ENCODE assay signal across 32 cellular contexts in the genomic region with DNA sequence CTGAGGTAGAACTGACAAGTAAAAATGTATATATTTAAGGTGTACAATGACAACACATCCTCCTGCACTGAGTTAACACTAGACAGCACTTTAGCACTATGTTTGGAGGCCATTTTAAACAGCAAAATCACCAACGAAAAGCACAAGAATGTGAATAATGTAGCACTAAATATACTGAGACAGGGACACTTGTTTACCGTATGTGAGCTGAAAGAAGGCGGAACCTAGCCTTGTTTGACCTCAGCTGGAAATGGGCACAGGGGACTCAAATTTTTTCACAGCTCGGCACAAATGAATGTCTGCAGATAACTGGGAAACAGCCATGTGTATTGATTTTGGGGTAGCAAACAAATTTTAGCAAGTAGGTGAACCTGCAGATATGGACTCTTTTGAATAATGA.
"Had no signal": no experiment of that assay in that cellular context is flagged by ENCODE, and none has a peak within 500 bp of the region (broad histone marks: within the 10 kb centered on the region; RNA-seq: fewer than 3 reads in every experiment).

No MANE protein-coding gene starts in this region.

- H3K36me3 ChIP-seq: esophagus squamous epithelium, heart right ventricle, left ventricle myocardium inferior, ovary, prostate gland, upper lobe of left lung, vagina had no signal

- DNase-seq: activated CD4-positive, alpha-beta T cell treated with anti-CD3 and anti-CD28 coated beads for 4 hours; activated CD4-positive, alpha-beta T cell treated with anti-CD3 and anti-CD28 coated beads, Interleukin-2, amount 50 U/mL, for 4 hours; activated CD4-positive, CD25-positive, alpha-beta regulatory T cell; activated naive CD4-positive, alpha-beta T cell treated with Interleukin-2 at 50 U/mL for 16 hours; activated T-cell treated with anti-CD3 and anti-CD28 coated beads for 4 hours; activated T-cell treated with anti-CD3 and anti-CD28 coated beads, Interleukin-2, amount 50 U/mL, for 72 hours; anterior cingulate cortex; dermis blood vessel endothelial cell; effector CD4-positive, alpha-beta T cell; esophagus squamous epithelium; foreskin melanocyte; heart right ventricle; left ventricle myocardium inferior; mesendoderm; mucosa of descending colon; nephron progenitor cell; ovary; retina; stimulated activated CD4-positive, alpha-beta T cell treated with anti-CD3 and anti-CD28 coated beads, Interleukin-1b, Interleukin-23, amount 100 ng/mL, for 48 hours; stimulated activated naive CD4-positive, alpha-beta T cell; upper lobe of left lung had no signal

- H3K4me1 Mint-ChIP-seq: central memory CD8-positive, alpha-beta T cell had no signal

- FAIRE-seq: bronchial epithelial cell, endometrium, islet of Langerhans had no signal

- H3K27ac ChIP-seq: epithelial cell of prostate, esophagus squamous epithelium, heart right ventricle, left ventricle myocardium inferior, ovary, prostate gland, upper lobe of left lung, vagina had no signal

- H3K4me2 ChIP-seq: smooth muscle cell had no signal

- H3K4me3 Mint-ChIP-seq: activated naive CD8-positive, alpha-beta T cell; activated T-cell treated with anti-CD3 and anti-CD28 coated beads, Interleukin-2, amount 50 U/mL, for 72 hours; central memory CD8-positive, alpha-beta T cell; nephron progenitor cell; T-helper 2 cell treated with Interferon-gamma antibody and Interleukin-4, amounts not matched to agents 5 μg/mL and 100 μg/mL, for 36 hours had no signal

- H3K9me3 Mint-ChIP-seq: activated T-cell treated with anti-CD3 and anti-CD28 coated beads, Interleukin-2, amount 50 U/mL, for 72 hours; central memory CD8-positive, alpha-beta T cell; T-helper 2 cell treated with Interferon-gamma antibody and Interleukin-4, amounts not matched to agents 5 μg/mL and 100 μg/mL, for 36 hours had no signal

- ATAC-seq: activated T-cell treated with anti-CD3 and anti-CD28 coated beads, Interleukin-2, amount 50 U/mL, for 72 hours; heart right ventricle; mucosa of descending colon had no signal

- H3K36me3 Mint-ChIP-seq: activated naive CD8-positive, alpha-beta T cell had no signal

- H3K27ac Mint-ChIP-seq: activated naive CD8-positive, alpha-beta T cell; activated T-cell treated with anti-CD3 and anti-CD28 coated beads, Interleukin-2, amount 50 U/mL, for 72 hours; nephron progenitor cell; T-helper 2 cell treated with Interferon-gamma antibody and Interleukin-4, amounts not matched to agents 5 μg/mL and 100 μg/mL, for 36 hours had no signal

- H3K4me1 ChIP-seq: heart right ventricle, left ventricle myocardium inferior, prostate gland, upper lobe of left lung, vagina had no signal

- H3K9me3 ChIP-seq: esophagus squamous epithelium, mucosa of descending colon, ovary, prostate gland, upper lobe of left lung, vagina had no signal

- H3K27me3 ChIP-seq: esophagus squamous epithelium, heart right ventricle, ovary, upper lobe of left lung, vagina had no signal

- H3K4me3 ChIP-seq: esophagus squamous epithelium, heart right ventricle, left ventricle myocardium inferior, lung, mucosa of descending colon, ovary, prostate gland, smooth muscle cell, upper lobe of left lung, vagina had no signal
